In genomic region chr12:131785763-131786330, GRCh38 we compare ENCODE assay signal across 1 cellular context.
TF ChIP-seq lines count a peak whose summit lies in the region.

No MANE protein-coding gene starts in this region.

TF ChIP-seq in GM23338, 12 proteins besides CTCF, POLR2A, EP300 and RAD21 (continued from another document):
- TF ChIP-seq ZNF462 (CRISPR knock-in tag; IDR thresholded peaks at IDR 0.05) (no peak), NANOG (IDR thresholded peaks at IDR 0.05; ENCODE audit: borderline replicate concordance) (no peak), REST (IDR thresholded peaks at IDR 0.05; ENCODE audit: unreplicated experiment) (no peak), STAT1 (IDR thresholded peaks at IDR 0.05; ENCODE audit: unreplicated experiment) (no peak), EZH2 (IDR thresholded peaks at IDR 0.05; ENCODE audit: low read depth, unreplicated experiment) (no peak), ZNF331 (CRISPR knock-in tag; IDR thresholded peaks at IDR 0.05; ENCODE audit: low read depth) (no peak), ETS1 (IDR thresholded peaks at IDR 0.05) (no peak), JUNB (IDR thresholded peaks at IDR 0.05; ENCODE audit: unreplicated experiment) (no peak), EZH2phosphoT487 (IDR thresholded peaks at IDR 0.05; ENCODE audit: unreplicated experiment) (no peak)
